In genomic region chr2:133082034-133082433, GRCh38 we compare ENCODE assay signal across 4 cellular contexts.
TF ChIP-seq lines count a peak whose summit lies in the region.

No MANE protein-coding gene starts in this region.

TF ChIP-seq in HepG2, 621 proteins besides CTCF, POLR2A, EP300 and RAD21 (continues in another document):
- no peak for TF ChIP-seq MXD4 (CRISPR knock-in tag; IDR thresholded peaks at IDR 0.05)
- TF ChIP-seq ZFP91 (CRISPR knock-in tag; IDR thresholded peaks at IDR 0.05; ENCODE audit: borderline replicate concordance) = no peak
- TF ChIP-seq PHF8 (CRISPR knock-in tag; IDR thresholded peaks at IDR 0.05) = no peak
- no peak for TF ChIP-seq NCOR1 (IDR thresholded peaks at IDR 0.05; ENCODE audit: borderline replicate concordance, low read length)
- peak; percentile 84 for TF ChIP-seq MAFF (IDR thresholded peaks at IDR 0.05; ENCODE audit: low read depth, low read length)

TF ChIP-seq in A549, 52 proteins besides CTCF, POLR2A, EP300 and RAD21:
- TF ChIP-seq MAFK (IDR thresholded peaks at IDR 0.05; ENCODE audit: partially characterized antibody) (peak; percentile 81), NFE2L2 (conservative IDR thresholded peaks at IDR 0.05; ENCODE audit: low read length) (no peak)

TF ChIP-seq in IMR-90, 13 proteins besides CTCF, POLR2A, EP300 and RAD21:
- TF ChIP-seq MAZ (IDR thresholded peaks at IDR 0.05; ENCODE audit: borderline replicate concordance, low read depth, low read length) = no peak
- peak; percentile 85 for TF ChIP-seq MAFK (IDR thresholded peaks at IDR 0.05; ENCODE audit: low read depth, low read length)
- TF ChIP-seq CHD1 (IDR thresholded peaks at IDR 0.05; ENCODE audit: low read depth, low read length) = no peak
- no peak for TF ChIP-seq ELK1 (IDR thresholded peaks at IDR 0.05; ENCODE audit: borderline replicate concordance, low read depth, low read length)
- no peak for TF ChIP-seq NFE2L2 (IDR thresholded peaks at IDR 0.05; ENCODE audit: low read depth, low read length)
- no peak for TF ChIP-seq CEBPB (IDR thresholded peaks at IDR 0.05; ENCODE audit: low read depth, low read length)
- no peak for TF ChIP-seq SMC3 (IDR thresholded peaks at IDR 0.05; ENCODE audit: low read depth, low read length)
- no peak for TF ChIP-seq FOS (IDR thresholded peaks at IDR 0.05; ENCODE audit: low read depth, low read length)
- no peak for TF ChIP-seq BHLHE40 (IDR thresholded peaks at IDR 0.05; ENCODE audit: low read depth, low read length)

TF ChIP-seq in K562, 482 proteins besides CTCF, POLR2A, EP300 and RAD21:
- peak; percentile 28; the same call in 1 of the 2 replicates for TF ChIP-seq MAFF (IDR thresholded peaks at IDR 0.05; ENCODE audit: low read length)
- TF ChIP-seq CREB3L1 (IDR thresholded peaks at IDR 0.05; ENCODE audit: borderline replicate concordance, low read depth) = no peak
TF ChIP-seq in K562: peak in this region for 1.
